1 cellular context compared by ENCODE assay signal in the genomic region with DNA sequence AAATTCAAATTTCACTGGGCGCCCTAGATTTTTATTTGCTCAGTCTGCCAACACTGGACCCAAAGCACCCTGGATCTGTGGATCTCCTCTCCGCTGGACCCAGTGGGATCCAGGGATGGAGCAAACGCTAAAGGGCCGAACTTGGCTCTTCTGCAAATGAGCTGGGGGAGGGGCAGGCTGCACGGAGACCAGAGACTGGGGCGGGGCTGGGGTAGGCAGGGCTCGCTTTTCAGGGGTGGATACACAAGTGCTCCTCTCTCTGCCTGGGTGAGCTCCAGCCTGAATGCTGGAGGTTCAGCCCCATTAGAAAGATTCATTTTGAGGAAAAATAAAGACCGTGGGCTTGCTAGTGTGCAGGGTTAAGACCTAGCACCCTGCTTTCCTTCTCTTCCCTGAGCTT.
A peak's percentile ranks its signal among the peaks of the same experiment; 100 is the strongest.
TF ChIP-seq lines count a peak whose summit lies in the region.

No MANE protein-coding gene starts in this region.

TF ChIP-seq in GM23338, 12 proteins besides CTCF, POLR2A, EP300 and RAD21 (continued from another document):
- TF ChIP-seq, protein P1, sequence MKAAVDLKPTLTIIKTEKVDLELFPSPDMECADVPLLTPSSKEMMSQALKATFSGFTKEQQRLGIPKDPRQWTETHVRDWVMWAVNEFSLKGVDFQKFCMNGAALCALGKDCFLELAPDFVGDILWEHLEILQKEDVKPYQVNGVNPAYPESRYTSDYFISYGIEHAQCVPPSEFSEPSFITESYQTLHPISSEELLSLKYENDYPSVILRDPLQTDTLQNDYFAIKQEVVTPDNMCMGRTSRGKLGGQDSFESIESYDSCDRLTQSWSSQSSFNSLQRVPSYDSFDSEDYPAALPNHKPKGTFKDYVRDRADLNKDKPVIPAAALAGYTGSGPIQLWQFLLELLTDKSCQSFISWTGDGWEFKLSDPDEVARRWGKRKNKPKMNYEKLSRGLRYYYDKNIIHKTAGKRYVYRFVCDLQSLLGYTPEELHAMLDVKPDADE (IDR thresholded peaks at IDR 0.05), result no peak
- TF ChIP-seq JUNB (IDR thresholded peaks at IDR 0.05; ENCODE audit: unreplicated experiment) (no peak), STAT1 (IDR thresholded peaks at IDR 0.05; ENCODE audit: unreplicated experiment) (no peak), EZH2 (IDR thresholded peaks at IDR 0.05; ENCODE audit: low read depth, unreplicated experiment) (peak; percentile 32), ZNF114 (CRISPR knock-in tag; IDR thresholded peaks at IDR 0.05) (no peak)
